In genomic region chr6:30768634-30769087, GRCh38 we compare ENCODE assay signal across 11 cellular contexts. TPM values are rescaled to one million over a fixed set of nuclear protein-coding genes. Genes with fewer than 3 reads are reported as not detected.
A peak's percentile ranks its signal among the peaks of the same experiment; 100 is the strongest.
DNase-seq lines count a peak whose midpoint lies in the region; ATAC-seq and TF ChIP-seq lines count a peak whose summit lies in the region.
"Had no signal": no experiment of that assay in that cellular context is flagged by ENCODE, and none has a peak within 500 bp of the region (broad histone marks: within the 10 kb centered on the region; RNA-seq: fewer than 3 reads in every experiment).

No MANE protein-coding gene starts in this region.

- peak overlapping the region; percentile 50 for H3K4me3 Mint-ChIP-seq in activated CD4-positive, alpha-beta T cell treated with anti-CD3 and anti-CD28 coated beads, Interleukin-2, amount 10 ng/mL, durations not matched to agents 7 days and 5 days
- H3K4me3 Mint-ChIP-seq in T-helper 17 cell: peak overlapping the region; percentile 86
- H3K4me3 Mint-ChIP-seq in stimulated activated effector memory CD8-positive, alpha-beta T cell treated with anti-CD3 and anti-CD28 coated beads, Interleukin-12 subunit alpha, Interleukin-12 subunit beta, amount 100 ng/mL, for 72 hours: peak overlapping the region; percentile 66

- H3K27me3 ChIP-seq in esophagus muscularis mucosa (no peaks in the 10 kb centered on the region), HAP-1 (ENCODE audit: low read depth) (no peaks in the 10 kb centered on the region)

- H3K27me3 Mint-ChIP-seq in activated CD4-positive, alpha-beta T cell treated with anti-CD3 and anti-CD28 coated beads, Interleukin-2, amount 10 ng/mL, durations not matched to agents 7 days and 5 days: no peaks in the 10 kb centered on the region
- H3K27me3 Mint-ChIP-seq in T-helper 17 cell: no peaks in the 10 kb centered on the region

- 100% methylated on average over 4 of the region's 4 CpGs for WGBS in esophagus muscularis mucosa

- H3K27ac Mint-ChIP-seq in activated CD4-positive, alpha-beta T cell treated with anti-CD3 and anti-CD28 coated beads, Interleukin-2, amount 10 ng/mL, durations not matched to agents 7 days and 5 days: peak overlapping the region; percentile 76
- H3K27ac Mint-ChIP-seq in T-helper 17 cell: peak overlapping the region; percentile 75
- peak overlapping the region; percentile 95 for H3K27ac Mint-ChIP-seq in stimulated activated effector memory CD8-positive, alpha-beta T cell treated with anti-CD3 and anti-CD28 coated beads, Interleukin-12 subunit alpha, Interleukin-12 subunit beta, amount 100 ng/mL, for 72 hours

- H3K4me3 ChIP-seq in esophagus muscularis mucosa (no peak overlapping the region), HAP-1 (no peak overlapping the region)

- no peak for TF ChIP-seq EP300 in esophagus muscularis mucosa (IDR thresholded peaks at IDR 0.05)

- no peaks in the 10 kb centered on the region for H3K36me3 ChIP-seq in esophagus muscularis mucosa
- no peaks in the 10 kb centered on the region for H3K36me3 ChIP-seq in HAP-1 (replicated peaks)

- TF ChIP-seq CTCF in esophagus muscularis mucosa (IDR thresholded peaks at IDR 0.05): no peak

- H3K9me3 ChIP-seq in T-helper 17 cell (ENCODE audit: control insufficient read depth, low read length, poor library complexity, severe bottlenecking) (no peaks in the 10 kb centered on the region), esophagus muscularis mucosa (no peaks in the 10 kb centered on the region), HAP-1 (no peaks in the 10 kb centered on the region)

- peak overlapping the region in 3 of 4 donors; percentile 67 to 77 (median 68) for H3K27ac ChIP-seq in esophagus muscularis mucosa (replicated peaks in 1 of 4)
- H3K27ac ChIP-seq: KMS-11 had no signal

- H3K9me3 Mint-ChIP-seq in activated CD4-positive, alpha-beta T cell treated with anti-CD3 and anti-CD28 coated beads, Interleukin-2, amount 10 ng/mL, durations not matched to agents 7 days and 5 days: peaks cover 4% of the 10 kb centered on the region
- H3K9me3 Mint-ChIP-seq in stimulated activated effector memory CD8-positive, alpha-beta T cell treated with anti-CD3 and anti-CD28 coated beads, Interleukin-12 subunit alpha, Interleukin-12 subunit beta, amount 100 ng/mL, for 72 hours: no peaks in the 10 kb centered on the region

- TF ChIP-seq POLR2A in esophagus muscularis mucosa (IDR thresholded peaks at IDR 0.05; ENCODE audit: low read depth): no peak

- in situ Hi-C loops in HAP-1 (cut with MboI; ENCODE audit: low sequenced_read_pairs): no loop called here

- intact Hi-C loops in esophagus muscularis mucosa (cut with DNase I): no loop called here

- H3K36me3 Mint-ChIP-seq in activated CD4-positive, alpha-beta T cell treated with anti-CD3 and anti-CD28 coated beads, Interleukin-2, amount 10 ng/mL, durations not matched to agents 7 days and 5 days (ENCODE audit: low read depth): peaks cover 3% of the 10 kb centered on the region
- no peaks in the 10 kb centered on the region for H3K36me3 Mint-ChIP-seq in T-helper 17 cell (ENCODE audit: low read depth)
- peaks cover 27% of the 10 kb centered on the region for H3K36me3 Mint-ChIP-seq in stimulated activated effector memory CD8-positive, alpha-beta T cell treated with anti-CD3 and anti-CD28 coated beads, Interleukin-12 subunit alpha, Interleukin-12 subunit beta, amount 100 ng/mL, for 72 hours

- POLR2A ChIA-PET in activated CD4-positive, alpha-beta T cell treated with anti-CD3 and anti-CD28 coated beads, Interleukin-2, amount 10 ng/mL, durations not matched to agents 7 days and 5 days (lab: Charles Lee): no interaction called here

- H3K4me1 Mint-ChIP-seq in activated CD4-positive, alpha-beta T cell treated with anti-CD3 and anti-CD28 coated beads, Interleukin-2, amount 10 ng/mL, durations not matched to agents 7 days and 5 days: peaks cover 81% of the 10 kb centered on the region
- peaks cover 55% of the 10 kb centered on the region for H3K4me1 Mint-ChIP-seq in T-helper 17 cell
- H3K4me1 Mint-ChIP-seq in stimulated activated effector memory CD8-positive, alpha-beta T cell treated with anti-CD3 and anti-CD28 coated beads, Interleukin-12 subunit alpha, Interleukin-12 subunit beta, amount 100 ng/mL, for 72 hours: peaks cover 75% of the 10 kb centered on the region

- CTCF ChIA-PET in activated CD4-positive, alpha-beta T cell treated with anti-CD3 and anti-CD28 coated beads, Interleukin-2, amount 10 ng/mL, durations not matched to agents 7 days and 5 days (lab: Charles Lee): interaction anchor here (1.5 to 2.4 kb wide), 6 partner anchors 10 to 96 kb away, joined by 3 to 9 read pairs (median 5); partner anchors contain the start of genes DHX16 and FLOT1

- ATAC-seq in T-helper 17 cell: no peak
- peak; percentile 37 for ATAC-seq in stimulated activated effector memory CD8-positive, alpha-beta T cell treated with anti-CD3 and anti-CD28 coated beads, Interleukin-12 subunit alpha, Interleukin-12 subunit beta, amount 100 ng/mL, for 72 hours
- no peak for ATAC-seq in HG02678 (IDR thresholded peaks at IDR 0.05; ENCODE audit: unreplicated experiment)
- ATAC-seq in HG02970 (IDR thresholded peaks at IDR 0.05; ENCODE audit: low FRiP score, unreplicated experiment): no peak

- no peak for DNase-seq in activated CD4-positive, alpha-beta T cell treated with anti-CD3 and anti-CD28 coated beads, Interleukin-2, amount 10 ng/mL, durations not matched to agents 7 days and 5 days
- no peak for DNase-seq in activated CD4-positive, alpha-beta T cell treated with anti-CD3 and anti-CD28 coated beads for 1 hour
- DNase-seq in T-helper 17 cell: no peak
- DNase-seq in esophagus muscularis mucosa (ENCODE audit: extremely low spot score): no peak
- DNase-seq in stimulated activated effector memory CD8-positive, alpha-beta T cell treated with anti-CD3 and anti-CD28 coated beads, Interleukin-12 subunit alpha, Interleukin-12 subunit beta, amount 100 ng/mL, for 72 hours (ENCODE audit: low spot score in 2 of 2): no peak
- DNase-seq in HAP-1 (ENCODE audit: low spot score in 2 of 2): no peak
- DNase-seq: H7, naive B cell had no signal

- H3K4me1 ChIP-seq in esophagus muscularis mucosa (peaks cover 27 to 39% (median 34%) of the 10 kb centered on the region in 4 donors), HAP-1 (peaks cover 32% of the 10 kb centered on the region)

RNA-seq across cellular contexts. Expression of gene IER3, which starts 24.3 kb away (rescaled TPM):
- total RNA-seq in activated CD4-positive, alpha-beta T cell treated with anti-CD3 and anti-CD28 coated beads, Interleukin-2, amount 10 ng/mL, durations not matched to agents 7 days and 5 days: 10 to 100 TPM; 30.5 to 34.9 TPM
- total RNA-seq in T-helper 17 cell (10 to 100 TPM in 1 of 2 donors, 1 to 10 TPM in 1; 9.6 to 11.3 TPM), esophagus muscularis mucosa (10 to 100 TPM in 2 of 4 donors, 1 to 10 TPM in 2; 8.9 to 45.4 (median 11.0) TPM)

RNA-seq across cellular contexts. Expression of gene FLOT1, which starts 26.2 kb away (rescaled TPM):
- 100 to 1,000 TPM; 199 to 213 TPM for total RNA-seq in activated CD4-positive, alpha-beta T cell treated with anti-CD3 and anti-CD28 coated beads, Interleukin-2, amount 10 ng/mL, durations not matched to agents 7 days and 5 days
- total RNA-seq in T-helper 17 cell (10 to 100 TPM; 25.6 to 39.0 TPM), esophagus muscularis mucosa (100 to 1,000 TPM; 115 to 214 (median 166) TPM)

RNA-seq across cellular contexts. Expression of gene TUBB, which starts 48.5 kb away (rescaled TPM):
- 1,000 to 10,000 TPM; 1,494 to 1,661 TPM for total RNA-seq in activated CD4-positive, alpha-beta T cell treated with anti-CD3 and anti-CD28 coated beads, Interleukin-2, amount 10 ng/mL, durations not matched to agents 7 days and 5 days
- total RNA-seq in T-helper 17 cell (100 to 1,000 TPM; 104 to 108 TPM), esophagus muscularis mucosa (100 to 1,000 TPM; 208 to 398 (median 272) TPM)

RNA-seq across cellular contexts. Expression of gene MDC1, which starts 51.6 kb away (rescaled TPM):
- total RNA-seq in activated CD4-positive, alpha-beta T cell treated with anti-CD3 and anti-CD28 coated beads, Interleukin-2, amount 10 ng/mL, durations not matched to agents 7 days and 5 days: 10 to 100 TPM; 46.8 to 53.2 TPM
- total RNA-seq in T-helper 17 cell (10 to 100 TPM; 37.4 to 46.5 TPM), esophagus muscularis mucosa (10 to 100 TPM; 10.8 to 20.3 (median 13.1) TPM)
